ENCODE assay signal across 1 cellular context in the genomic region with DNA sequence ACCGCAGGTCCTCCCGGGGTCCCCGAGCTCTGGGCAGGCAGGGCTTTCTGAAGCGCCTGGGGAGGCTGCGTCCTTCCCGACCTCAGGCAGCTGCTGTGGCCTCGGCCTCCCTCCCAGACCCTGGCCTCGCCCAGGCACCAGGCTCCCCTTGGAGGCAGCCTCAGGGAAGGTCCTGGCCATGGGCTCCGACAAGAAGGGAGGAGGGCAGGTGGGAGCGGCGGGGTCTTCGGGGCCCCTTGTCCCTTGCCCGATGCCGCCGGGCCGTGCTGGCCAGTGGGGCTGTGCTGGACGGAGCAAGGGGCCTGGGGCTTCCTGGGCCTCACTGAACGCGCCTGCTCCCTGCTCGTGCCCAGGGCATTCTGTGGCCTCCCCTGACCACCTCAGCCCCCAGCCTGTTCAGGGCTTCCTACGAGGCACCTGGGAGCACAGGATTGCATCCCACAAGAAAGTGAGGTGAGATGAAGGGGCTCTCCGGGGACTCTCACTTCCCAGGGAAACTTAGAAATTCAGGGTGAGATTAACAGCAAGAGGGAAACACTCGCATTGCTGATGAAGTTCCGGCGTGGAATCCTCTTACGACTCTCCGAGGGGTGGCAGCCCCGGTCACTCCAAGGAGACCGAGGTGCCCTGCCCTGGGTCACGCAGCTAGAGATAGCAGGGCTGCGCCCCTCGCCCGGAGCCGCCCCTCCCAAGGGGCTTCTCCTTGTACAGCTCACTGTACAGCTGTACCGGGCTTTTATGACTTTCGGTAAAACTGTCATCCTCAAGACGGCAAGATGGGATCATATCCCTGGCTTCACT.
TF ChIP-seq lines count a peak whose summit lies in the region.

No MANE protein-coding gene starts in this region.

TF ChIP-seq in GM12878, 131 proteins besides CTCF, POLR2A, EP300 and RAD21:
- TF ChIP-seq, protein P1, sequence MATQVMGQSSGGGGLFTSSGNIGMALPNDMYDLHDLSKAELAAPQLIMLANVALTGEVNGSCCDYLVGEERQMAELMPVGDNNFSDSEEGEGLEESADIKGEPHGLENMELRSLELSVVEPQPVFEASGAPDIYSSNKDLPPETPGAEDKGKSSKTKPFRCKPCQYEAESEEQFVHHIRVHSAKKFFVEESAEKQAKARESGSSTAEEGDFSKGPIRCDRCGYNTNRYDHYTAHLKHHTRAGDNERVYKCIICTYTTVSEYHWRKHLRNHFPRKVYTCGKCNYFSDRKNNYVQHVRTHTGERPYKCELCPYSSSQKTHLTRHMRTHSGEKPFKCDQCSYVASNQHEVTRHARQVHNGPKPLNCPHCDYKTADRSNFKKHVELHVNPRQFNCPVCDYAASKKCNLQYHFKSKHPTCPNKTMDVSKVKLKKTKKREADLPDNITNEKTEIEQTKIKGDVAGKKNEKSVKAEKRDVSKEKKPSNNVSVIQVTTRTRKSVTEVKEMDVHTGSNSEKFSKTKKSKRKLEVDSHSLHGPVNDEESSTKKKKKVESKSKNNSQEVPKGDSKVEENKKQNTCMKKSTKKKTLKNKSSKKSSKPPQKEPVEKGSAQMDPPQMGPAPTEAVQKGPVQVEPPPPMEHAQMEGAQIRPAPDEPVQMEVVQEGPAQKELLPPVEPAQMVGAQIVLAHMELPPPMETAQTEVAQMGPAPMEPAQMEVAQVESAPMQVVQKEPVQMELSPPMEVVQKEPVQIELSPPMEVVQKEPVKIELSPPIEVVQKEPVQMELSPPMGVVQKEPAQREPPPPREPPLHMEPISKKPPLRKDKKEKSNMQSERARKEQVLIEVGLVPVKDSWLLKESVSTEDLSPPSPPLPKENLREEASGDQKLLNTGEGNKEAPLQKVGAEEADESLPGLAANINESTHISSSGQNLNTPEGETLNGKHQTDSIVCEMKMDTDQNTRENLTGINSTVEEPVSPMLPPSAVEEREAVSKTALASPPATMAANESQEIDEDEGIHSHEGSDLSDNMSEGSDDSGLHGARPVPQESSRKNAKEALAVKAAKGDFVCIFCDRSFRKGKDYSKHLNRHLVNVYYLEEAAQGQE (IDR thresholded peaks at IDR 0.05; ENCODE audit: low read depth, low read length), result no peak
- TF ChIP-seq HCFC1 (IDR thresholded peaks at IDR 0.05; ENCODE audit: low read length) (no peak), POU2F2 (IDR thresholded peaks at IDR 0.05; ENCODE audit: borderline replicate concordance, low read depth, low read length) (no peak), CHD1 (IDR thresholded peaks at IDR 0.05; ENCODE audit: low read depth, low read length) (no peak), NFYA (IDR thresholded peaks at IDR 0.05; ENCODE audit: borderline replicate concordance, low read depth, low read length) (no peak), NKRF (conservative IDR thresholded peaks at IDR 0.05) (no peak), CUX1 (IDR thresholded peaks at IDR 0.05; ENCODE audit: insufficient replicate concordance, low read depth, low read length) (no peak), POLR2AphosphoS2 (IDR thresholded peaks at IDR 0.05; ENCODE audit: low read depth, low read length) (no peak), JUNB (IDR thresholded peaks at IDR 0.05) (no peak)
- TF ChIP-seq, protein P2, sequence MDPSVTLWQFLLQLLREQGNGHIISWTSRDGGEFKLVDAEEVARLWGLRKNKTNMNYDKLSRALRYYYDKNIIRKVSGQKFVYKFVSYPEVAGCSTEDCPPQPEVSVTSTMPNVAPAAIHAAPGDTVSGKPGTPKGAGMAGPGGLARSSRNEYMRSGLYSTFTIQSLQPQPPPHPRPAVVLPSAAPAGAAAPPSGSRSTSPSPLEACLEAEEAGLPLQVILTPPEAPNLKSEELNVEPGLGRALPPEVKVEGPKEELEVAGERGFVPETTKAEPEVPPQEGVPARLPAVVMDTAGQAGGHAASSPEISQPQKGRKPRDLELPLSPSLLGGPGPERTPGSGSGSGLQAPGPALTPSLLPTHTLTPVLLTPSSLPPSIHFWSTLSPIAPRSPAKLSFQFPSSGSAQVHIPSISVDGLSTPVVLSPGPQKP (IDR thresholded peaks at IDR 0.05; ENCODE audit: low read depth, low read length), result no peak
